Comparison of ENCODE assay signal across 1 cellular context in genomic region chr22:21652010-21652546, GRCh38.
TF ChIP-seq lines count a peak whose summit lies in the region.

No MANE protein-coding gene starts in this region.

TF ChIP-seq in HepG2, 621 proteins besides CTCF, POLR2A, EP300 and RAD21 (continued from another document):
- peak; percentile 56; the same call in 1 of the 2 replicates for TF ChIP-seq E2F5 (CRISPR knock-in tag; conservative IDR thresholded peaks at IDR 0.05)
TF ChIP-seq in HepG2: peak in this region for 114.
